In the genomic region with DNA sequence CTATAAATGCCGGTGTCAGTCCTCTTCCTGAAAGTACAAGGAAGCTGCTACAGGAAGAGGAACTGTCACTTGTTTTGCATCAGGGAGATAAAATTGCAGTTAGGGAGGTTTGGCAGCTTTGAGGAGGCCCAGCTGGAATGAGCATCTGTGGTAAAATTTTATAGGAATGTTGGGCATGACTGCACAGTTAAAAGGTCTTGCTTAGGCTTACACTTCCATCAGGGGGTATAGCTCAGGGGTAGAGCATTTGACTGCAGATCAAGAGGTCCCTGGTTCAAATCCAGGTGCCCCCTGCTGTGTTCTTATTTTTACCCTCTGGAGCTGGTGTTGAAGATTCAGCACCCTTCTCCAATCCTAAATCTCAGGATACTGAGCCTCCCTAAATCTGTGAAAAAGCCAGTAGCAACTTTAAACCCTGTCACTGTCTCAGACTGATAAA, we compare ENCODE assay signal across 17 cellular contexts.
DNase-seq lines count a peak whose midpoint lies in the region; ATAC-seq, FAIRE-seq and TF ChIP-seq lines count a peak whose summit lies in the region.
"Had no signal": no experiment of that assay in that cellular context is flagged by ENCODE, and none has a peak within 500 bp of the region (broad histone marks: within the 10 kb centered on the region; RNA-seq: fewer than 3 reads in every experiment).

No MANE protein-coding gene starts in this region.

- H2AFZ ChIP-seq in PC-3 (ENCODE audit: low read length), result no peak overlapping the region

- H3K4me3 ChIP-seq in A549 (no peak overlapping the region), PC-3 (ENCODE audit: low read length) (no peak overlapping the region)
- H3K4me3 ChIP-seq: right atrium auricular region had no signal

- H3K9ac ChIP-seq in PC-3 (ENCODE audit: low read length), result no peak overlapping the region

- H3K4me1 ChIP-seq in A549, result no peaks in the 10 kb centered on the region
- H3K4me1 ChIP-seq in PC-3 (ENCODE audit: insufficient read depth, low read length), result no peaks in the 10 kb centered on the region
- H3K4me1 ChIP-seq: BE2C, right atrium auricular region had no signal

- DNase-seq in A549 (ENCODE audit: low read depth in 1 of 2, low spot score in 1 of 2) (peak in 1 of 2 experiments; percentile 35), EL (peak; percentile 41), PC-3 (peak; percentile 54), NCI-H1417 (lab: John Stamatoyannopoulos, UW) (no peak), occipital lobe (lab: John Stamatoyannopoulos, UW) (no peak), NCI-H2227 treated with DMSO at 0.1 percent for 48 hours (lab: John Stamatoyannopoulos, UW) (no peak)
- DNase-seq: activated CD4-positive, alpha-beta T cell treated with anti-CD3 and anti-CD28 coated beads, Interleukin-2, amount 50 U/mL, for 4 hours; activated effector memory CD4-positive, alpha-beta T cell treated with anti-CD3 and anti-CD28 coated beads, Interleukin-2, amount 50 U/mL, for 16 hours; BE2C; effector CD4-positive, alpha-beta T cell; left cardiac atrium; NCI-H2081; stimulated activated naive CD8-positive, alpha-beta T cell treated with anti-CD3 and anti-CD28 coated beads, Interleukin-15, Interleukin-2, amounts not matched to agents 100 U/mL and 50 U/mL, for 24 hours; T-helper 1 cell had no signal

- H3K4me2 ChIP-seq in A549 (no peak overlapping the region), PC-3 (ENCODE audit: low read length) (no peak overlapping the region)

- H3K27me3 ChIP-seq in PC-3 (ENCODE audit: low read length), result no peaks in the 10 kb centered on the region
- H3K27me3 ChIP-seq: BE2C, right atrium auricular region had no signal

- H3K36me3 ChIP-seq in PC-3 (ENCODE audit: low read depth, low read length), result no peaks in the 10 kb centered on the region
- H3K36me3 ChIP-seq: BE2C, right atrium auricular region had no signal

- no peaks in the 10 kb centered on the region for H3F3A ChIP-seq in PC-3 (ENCODE audit: low read length, unreplicated experiment)

- H3K9me2 ChIP-seq in PC-3 (replicated peaks; ENCODE audit: low read length), result no peaks in the 10 kb centered on the region

- TF ChIP-seq POLR2A in A549 (IDR thresholded peaks at IDR 0.05; ENCODE audit: low read length), result no peak

- no TSS peak for BruUV-seq in PC-3 (replicated peaks; lab: Mats Ljungman, UMichigan)

- H4K20me1 ChIP-seq in PC-3 (ENCODE audit: low read length), result no peaks in the 10 kb centered on the region

- intact Hi-C loops in PC-3 (cut with micrococcal nuclease), result no loop called here

- TF ChIP-seq CTCF in A549 (IDR thresholded peaks at IDR 0.05) (no peak), PC-3 (conservative IDR thresholded peaks at IDR 0.05; ENCODE audit: low read depth, low read length) (no peak)

- WGBS in A549 (ENCODE audit: missing lambda C conversion rate), result 0% methylated on average over 1 of the region's 1 CpG

- no peaks in the 10 kb centered on the region for H3K79me2 ChIP-seq in PC-3 (ENCODE audit: low read length)

- H3K9me3 ChIP-seq in A549 (peaks cover 31% of the 10 kb centered on the region), PC-3 (ENCODE audit: low read length) (peaks cover 12% of the 10 kb centered on the region; the same call in 1 of the 2 replicates)

- no peak for TF ChIP-seq RAD21 in A549 (conservative IDR thresholded peaks at IDR 0.05 in 1 of 2, IDR thresholded peaks at IDR 0.05 in 1 of 2)

- H3K27ac ChIP-seq in A549 (no peak overlapping the region), PC-3 (ENCODE audit: low read length) (no peak overlapping the region)
- H3K27ac ChIP-seq: right atrium auricular region had no signal

- ATAC-seq in A549 (peak in 1 of 2 experiments; percentile 81; a peak in 3 of 6 replicates), PC-3 (peak; percentile 20; the same call in 1 of the 2 replicates), esophagus mucosa (peak; percentile 45), HG02870 (IDR thresholded peaks at IDR 0.05; ENCODE audit: unreplicated experiment) (no peak)
- ATAC-seq: left cardiac atrium; stimulated activated naive CD8-positive, alpha-beta T cell treated with anti-CD3 and anti-CD28 coated beads, Interleukin-15, Interleukin-2, amounts not matched to agents 100 U/mL and 50 U/mL, for 24 hours had no signal

- no peak for FAIRE-seq in A549 (lab: Jason Lieb, UNC)

- POLR2A ChIA-PET in A549 (lab: Yijun Ruan, JAX) (interaction anchor here (0.5 to 1.4 kb wide), 3 partner anchors 17 to 660 kb away, joined by 3 to 6 read pairs (median 4); no protein-coding TSS in a partner anchor), PC-3 (lab: Charles Lee; ENCODE audit: unreplicated experiment) (no interaction called here)

- CTCF ChIA-PET in A549 (lab: Yijun Ruan, JAX) (no interaction called here), PC-3 (lab: Charles Lee) (no interaction called here)

- no peak for TF ChIP-seq EP300 in A549 (IDR thresholded peaks at IDR 0.05)

TF ChIP-seq in A549, 52 proteins besides CTCF, POLR2A, EP300 and RAD21:
- peak; percentile 44 for TF ChIP-seq SREBF2 (IDR thresholded peaks at IDR 0.05)
- no peak for TF ChIP-seq BHLHE40 (IDR thresholded peaks at IDR 0.05; ENCODE audit: low read depth, low read length)

Comparison
In these comparisons a context has a peak if more than half of its experiments do, and no peak if none do; other contexts are left out.
1. DNase-seq: peak in EL (single experiment) and PC-3 (single experiment); none in NCI-H1417 (0 of 3), occipital lobe (single experiment) and NCI-H2227 treated with DMSO at 0.1 percent for 48 hours (single experiment).